Comparison of ENCODE assay signal across 1 cellular context in the genomic region with DNA sequence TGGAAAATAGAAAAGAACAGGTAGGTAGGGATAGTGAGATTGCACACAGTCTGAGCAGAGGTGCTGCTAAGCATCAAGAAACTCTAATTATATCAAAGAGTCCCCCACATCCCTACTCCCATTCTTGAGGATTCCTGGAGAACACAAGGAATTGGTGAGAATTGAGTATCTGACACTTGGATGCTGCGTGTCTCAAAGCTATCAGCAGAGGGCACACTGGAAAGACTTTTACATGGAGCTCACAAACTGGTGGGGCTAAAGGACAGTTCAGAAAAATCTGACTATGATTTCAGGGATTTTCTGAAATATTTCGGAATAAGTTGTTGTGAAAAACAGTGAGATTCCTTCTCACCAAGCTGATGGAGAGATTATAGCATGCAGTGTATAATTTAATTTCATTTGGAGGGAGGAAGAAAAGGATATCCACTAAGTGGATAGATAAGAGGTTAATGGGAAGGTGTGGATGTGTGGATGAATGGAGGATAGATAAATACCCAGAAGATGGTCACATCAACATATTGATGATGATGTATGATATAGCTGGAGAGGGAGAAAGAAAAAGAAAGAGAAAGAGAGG.
TF ChIP-seq lines count a peak whose summit lies in the region.

No MANE protein-coding gene starts in this region.

TF ChIP-seq in liver, 16 proteins besides CTCF, POLR2A, EP300 and RAD21 (continued from another document):
- TF ChIP-seq REST (IDR thresholded peaks at IDR 0.05), result no peak
- no peak for TF ChIP-seq HNF4A (conservative IDR thresholded peaks at IDR 0.05)
- no peak for TF ChIP-seq RXRA (IDR thresholded peaks at IDR 0.05)
- no peak for TF ChIP-seq JUND (IDR thresholded peaks at IDR 0.05)
- TF ChIP-seq NR2F2 (IDR thresholded peaks at IDR 0.05), result no peak
- no peak for TF ChIP-seq ZBTB33 (IDR thresholded peaks at IDR 0.05)
- no peak for TF ChIP-seq ATF3 (IDR thresholded peaks at IDR 0.05)
- TF ChIP-seq HNF4G (IDR thresholded peaks at IDR 0.05), result no peak
- no peak for TF ChIP-seq GABPA (IDR thresholded peaks at IDR 0.05 in 1 of 2, conservative IDR thresholded peaks at IDR 0.05 in 1 of 2)
- TF ChIP-seq EGR1 (IDR thresholded peaks at IDR 0.05; ENCODE audit: low read depth in 2 of 2), result no peak
- no peak for TF ChIP-seq SP1 (IDR thresholded peaks at IDR 0.05)
TF ChIP-seq in liver: peak in this region for 0.
